ENCODE assay signal across 28 cellular contexts in genomic region chr1:246200225-246200624, GRCh38.
"Had no signal": no experiment of that assay in that cellular context is flagged by ENCODE, and none has a peak within 500 bp of the region (broad histone marks: within the 10 kb centered on the region; RNA-seq: fewer than 3 reads in every experiment).

No MANE protein-coding gene starts in this region.

- H3K27me3 ChIP-seq: neural progenitor cell, ovary, right lobe of liver, sigmoid colon, spleen, suprapubic skin, testis, tibial artery, upper lobe of left lung, vagina had no signal

- H3K9me3 ChIP-seq: ovary, psoas muscle, right lobe of liver, sigmoid colon, spleen, suprapubic skin, testis, tibial artery, upper lobe of left lung, vagina had no signal

- DNase-seq: natural killer cell; occipital lobe; ovary; posterior cingulate gyrus; psoas muscle; right cardiac atrium; right lobe of liver; sigmoid colon; small intestine; spleen; stimulated activated CD4-positive, alpha-beta T cell treated with anti-CD3 and anti-CD28 coated beads, Interleukin-12 subunit alpha, Interleukin-12 subunit beta, amount 100 ng/mL, for 4 hours; stimulated activated CD4-positive, alpha-beta T cell treated with anti-CD3 and anti-CD28 coated beads, Interleukin-1b, Interleukin-23, amount 100 ng/mL, for 48 hours; stimulated activated CD4-positive, alpha-beta T cell treated with anti-CD3 and anti-CD28 coated beads, Interleukin-4, amount 100 ng/mL, for 1 hour; stimulated activated CD4-positive, alpha-beta T cell treated with anti-CD3 and anti-CD28 coated beads, Interleukin-4, amount 100 ng/mL, for 4 hours; stimulated activated CD8-positive, alpha-beta memory T cell treated with anti-CD3 and anti-CD28 coated beads, Interleukin-4, amount 100 ng/mL, for 48 hours; stimulated activated naive CD4-positive, alpha-beta T cell; stimulated activated naive CD8-positive, alpha-beta T cell treated with anti-CD3 and anti-CD28 coated beads, Interleukin-15, amount 100 ng/mL, for 72 hours; stimulated activated naive CD8-positive, alpha-beta T cell treated with anti-CD3 and anti-CD28 coated beads, Interleukin-15, Interleukin-2, amounts not matched to agents 100 U/mL and 50 U/mL, for 24 hours; testis; tibial artery; trophoblast cell; upper lobe of left lung had no signal

- FAIRE-seq: small intestine, urothelium cell line had no signal

- H2AFZ ChIP-seq: neural progenitor cell, parathyroid adenoma had no signal

- H3K9ac ChIP-seq: neural progenitor cell, parathyroid adenoma had no signal

- H3K4me3 ChIP-seq: neural progenitor cell, ovary, psoas muscle, right lobe of liver, sigmoid colon, spleen, suprapubic skin, testis, tibial artery, upper lobe of left lung, vagina had no signal

- H3K4me2 ChIP-seq: neural progenitor cell had no signal

- H3K36me3 ChIP-seq: neural progenitor cell, ovary, right lobe of liver, sigmoid colon, spleen, suprapubic skin, tibial artery, upper lobe of left lung, vagina had no signal

- H3K4me1 ChIP-seq: neural progenitor cell, parathyroid adenoma, psoas muscle, right lobe of liver, spleen, testis, upper lobe of left lung had no signal

- ATAC-seq: psoas muscle; right cardiac atrium; right lobe of liver; stimulated activated memory B cell treated with anti-CD40 and anti-IgM and Interleukin-4, amounts not matched to agents 10 μg/mL and 1 μg/mL and 100 μg/mL, for 72 hours; stimulated activated naive CD8-positive, alpha-beta T cell treated with anti-CD3 and anti-CD28 coated beads, Interleukin-15, amount 100 ng/mL, for 72 hours; stimulated activated naive CD8-positive, alpha-beta T cell treated with anti-CD3 and anti-CD28 coated beads, Interleukin-15, Interleukin-2, amounts not matched to agents 100 U/mL and 50 U/mL, for 24 hours had no signal

- H3K27ac ChIP-seq: neural progenitor cell, ovary, parathyroid adenoma, psoas muscle, right lobe of liver, sigmoid colon, spleen, suprapubic skin, testis, tibial artery, upper lobe of left lung, vagina had no signal

- H3K79me2 ChIP-seq: parathyroid adenoma had no signal
